Comparison of ENCODE assay signal across 21 cellular contexts in genomic region chr7:28595081-28595480, GRCh38.
"Had no signal": no experiment of that assay in that cellular context is flagged by ENCODE, and none has a peak within 500 bp of the region (broad histone marks: within the 10 kb centered on the region; RNA-seq: fewer than 3 reads in every experiment).

No MANE protein-coding gene starts in this region.

- H3K4me3 Mint-ChIP-seq: immature natural killer cell; naive B cell; natural killer cell; stimulated activated effector memory CD8-positive, alpha-beta T cell treated with anti-CD3 and anti-CD28 coated beads, Interleukin-12 subunit alpha, Interleukin-12 subunit beta, amount 100 ng/mL, for 72 hours; stimulated activated naive CD8-positive, alpha-beta T cell treated with anti-CD3 and anti-CD28 coated beads, Interleukin-15, Interleukin-2, amounts not matched to agents 100 ng/mL and 50 ng/mL, for 24 hours had no signal

- DNase-seq: hypothalamus; immature natural killer cell; kidney; left colon; left lung; lower lobe of right lung; mammary epithelial cell; mesenchymal stem cell; naive B cell; natural killer cell; ovary; right lobe of liver; spleen; stimulated activated CD4-positive, alpha-beta T cell treated with anti-CD3 and anti-CD28 coated beads, Interleukin-4, amount 100 ng/mL, for 24 hours; stimulated activated naive CD4-positive, alpha-beta T cell; tibial artery; trophoblast cell; upper lobe of right lung had no signal

- ATAC-seq: left colon; left lung; lower lobe of right lung; right lobe of liver; stimulated activated effector memory CD8-positive, alpha-beta T cell treated with anti-CD3 and anti-CD28 coated beads, Interleukin-12 subunit alpha, Interleukin-12 subunit beta, amount 100 ng/mL, for 72 hours; upper lobe of right lung had no signal

- H3K27me3 Mint-ChIP-seq: stimulated activated naive CD8-positive, alpha-beta T cell treated with anti-CD3 and anti-CD28 coated beads, Interleukin-15, Interleukin-2, amounts not matched to agents 100 ng/mL and 50 ng/mL, for 24 hours had no signal

- H3K27ac Mint-ChIP-seq: immature natural killer cell; naive B cell; natural killer cell; progenitor cell of endocrine pancreas; stimulated activated effector memory CD8-positive, alpha-beta T cell treated with anti-CD3 and anti-CD28 coated beads, Interleukin-12 subunit alpha, Interleukin-12 subunit beta, amount 100 ng/mL, for 72 hours; stimulated activated naive CD8-positive, alpha-beta T cell treated with anti-CD3 and anti-CD28 coated beads, Interleukin-15, Interleukin-2, amounts not matched to agents 100 ng/mL and 50 ng/mL, for 24 hours had no signal

- H3K36me3 Mint-ChIP-seq: immature natural killer cell; naive B cell; natural killer cell; stimulated activated effector memory CD8-positive, alpha-beta T cell treated with anti-CD3 and anti-CD28 coated beads, Interleukin-12 subunit alpha, Interleukin-12 subunit beta, amount 100 ng/mL, for 72 hours had no signal

- H3K4me1 Mint-ChIP-seq: stimulated activated effector memory CD8-positive, alpha-beta T cell treated with anti-CD3 and anti-CD28 coated beads, Interleukin-12 subunit alpha, Interleukin-12 subunit beta, amount 100 ng/mL, for 72 hours had no signal

- H3K9me3 Mint-ChIP-seq: natural killer cell; stimulated activated effector memory CD8-positive, alpha-beta T cell treated with anti-CD3 and anti-CD28 coated beads, Interleukin-12 subunit alpha, Interleukin-12 subunit beta, amount 100 ng/mL, for 72 hours; stimulated activated naive CD8-positive, alpha-beta T cell treated with anti-CD3 and anti-CD28 coated beads, Interleukin-15, Interleukin-2, amounts not matched to agents 100 ng/mL and 50 ng/mL, for 24 hours had no signal
